ENCODE assay signal across 9 cellular contexts in genomic region chr1:202811296-202812175, GRCh38. TPM values are rescaled to one million over a fixed set of nuclear protein-coding genes. Genes with fewer than 3 reads are reported as not detected.
DNase-seq lines count a peak whose midpoint lies in the region; ATAC-seq and TF ChIP-seq lines count a peak whose summit lies in the region.
"Had no signal": no experiment of that assay in that cellular context is flagged by ENCODE, and none has a peak within 500 bp of the region (broad histone marks: within the 10 kb centered on the region; RNA-seq: fewer than 3 reads in every experiment).

No MANE protein-coding gene starts in this region.

- 7 to 14% methylated on average over 20 to 43 of the region's 43 CpGs for WGBS in tibial nerve, 2 donors

- H3K27ac ChIP-seq in HEK293 (ENCODE audit: extremely low read depth, low read depth, low read length) (peak overlapping the region; percentile 25; the same call in 1 of the 2 replicates), SU-DHL-6 (ENCODE audit: low read depth, low read length) (no peak overlapping the region), dorsolateral prefrontal cortex (peak overlapping the region in 20 of 59 donors; percentile 6 to 94 (median 84)), tibial nerve (peak overlapping the region in 3 of 4 donors; percentile 80 to 89 (median 87))

- no peaks in the 10 kb centered on the region for H3K79me2 ChIP-seq in SU-DHL-6 (ENCODE audit: insufficient read depth, low read length)

- CTCF ChIA-PET in GM10248 (lab: Yijun Ruan, JAX) = interaction anchor here (1.3 to 1.8 kb wide), 2 partner anchors 41 to 52 kb away, joined by 3 to 7 read pairs; no protein-coding TSS in a partner anchor
- CTCF ChIA-PET in HEK293 (lab: Yijun Ruan, JAX) = interaction anchor here (0.7 kb wide), 1 partner anchor 124 kb away, joined by 3 read pairs; no protein-coding TSS in a partner anchor

- H3K9me3 Mint-ChIP-seq in memory B cell = no peaks in the 10 kb centered on the region

- DNase-seq in GM10248 (ENCODE audit: extremely low spot score) (peak; percentile 57), dorsolateral prefrontal cortex (peak in 2 of 10 donors; percentile 16 to 37), memory B cell (ENCODE audit: low spot score in 2 of 2) (no peak), tibial nerve (ENCODE audit: low spot score in 2 of 2) (no peak), SIG-M5 (lab: John Stamatoyannopoulos, UW) (no peak), MV-4-11 (lab: John Stamatoyannopoulos, UW) (no peak)

- peak overlapping the region; percentile 90 for H3K4me3 Mint-ChIP-seq in memory B cell

- H3K36me3 ChIP-seq in HEK293 (ENCODE audit: control insufficient read depth in 2 of 2, insufficient read depth in 1 of 2, low read length in 2 of 2) (no peaks in the 10 kb centered on the region), SU-DHL-6 (ENCODE audit: low read length) (no peaks in the 10 kb centered on the region), tibial nerve (no peaks in the 10 kb centered on the region)

- H3K27me3 ChIP-seq in SU-DHL-6 (ENCODE audit: low read length) (no peaks in the 10 kb centered on the region; the same call in 1 of the 2 replicates), dorsolateral prefrontal cortex (no peaks in the 10 kb centered on the region), tibial nerve (no peaks in the 10 kb centered on the region)

- H2AFZ ChIP-seq in SU-DHL-6 (ENCODE audit: low read depth, low read length, severe bottlenecking) = peak overlapping the region; percentile 93

- H3F3A ChIP-seq in SU-DHL-6 (ENCODE audit: insufficient read depth) = no peaks in the 10 kb centered on the region

- H3K4me1 ChIP-seq in HEK293 (ENCODE audit: control insufficient read depth, insufficient read depth, low read length) (no peaks in the 10 kb centered on the region), tibial nerve (peaks cover 0 to 34% (median 10%) of the 10 kb centered on the region in 4 donors)

- H3K27me3 Mint-ChIP-seq in memory B cell = peaks cover 8% of the 10 kb centered on the region

- no peak for TF ChIP-seq CTCF in GM10248 (IDR thresholded peaks at IDR 0.05; ENCODE audit: control extremely low read depth, extremely low read depth, low read depth, missing control alignments)
- TF ChIP-seq CTCF in HEK293 (tag by site-specific recombination; IDR thresholded peaks at IDR 0.05) = no peak; the same call in 1 of the 2 replicates
- no peak for TF ChIP-seq CTCF in SU-DHL-6 (IDR thresholded peaks at IDR 0.05; ENCODE audit: insufficient read depth, low read length, poor library complexity, severe bottlenecking)
- TF ChIP-seq CTCF in dorsolateral prefrontal cortex (IDR thresholded peaks at IDR 0.05 in 54 of 56, conservative IDR thresholded peaks at IDR 0.05 in 2 of 56; ENCODE audit: low read depth in 1 of 56, partially characterized antibody in 56 of 56) = no peak
- TF ChIP-seq CTCF in tibial nerve (IDR thresholded peaks at IDR 0.05) = no peak

- intact Hi-C loops in dorsolateral prefrontal cortex (cut with DNase I) = loop anchor here (2.0 to 10.0 kb wide), 4 partner anchors 49 to 155 kb away; partner anchors contain the start of genes RABIF (in 2 of the 2), CYB5R1 (in 1 of the 2) and KLHL12 (in 1 of the 2)

- H3K36me3 Mint-ChIP-seq in memory B cell = no peaks in the 10 kb centered on the region

- POLR2A ChIA-PET in GM10248 (lab: Yijun Ruan, JAX) (interaction anchor here (1.4 kb wide), 1 partner anchor 37 kb away, joined by 5 read pairs; no protein-coding TSS in a partner anchor), HEK293 (lab: Yijun Ruan, JAX) (interaction anchor here (0.9 to 1.4 kb wide), 3 partner anchors 11 to 196 kb away, joined by 3 to 5 read pairs (median 3); partner anchors contain the start of gene TMEM183A)

- no peaks in the 10 kb centered on the region for H3K9me3 ChIP-seq in HEK293 (ENCODE audit: control insufficient read depth, insufficient read depth, low read depth, low read length)
- no peaks in the 10 kb centered on the region for H3K9me3 ChIP-seq in SU-DHL-6 (ENCODE audit: insufficient read depth, low read length)
- H3K9me3 ChIP-seq in tibial nerve = no peaks in the 10 kb centered on the region

- no peak for TF ChIP-seq EP300 in tibial nerve (IDR thresholded peaks at IDR 0.05)

- H3K4me3 ChIP-seq in HEK293 (ENCODE audit: low read depth, low read length) (peak overlapping the region; percentile 69), SU-DHL-6 (ENCODE audit: insufficient read depth, low read length, poor library complexity, severe bottlenecking) (peak overlapping the region; percentile 64), dorsolateral prefrontal cortex (peak overlapping the region; percentile 57 to 99 (median 87)), tibial nerve (peak overlapping the region; percentile 70 to 78 (median 75))

- TF ChIP-seq POLR2A in tibial nerve (IDR thresholded peaks at IDR 0.05) = no peak

- H3K27ac Mint-ChIP-seq in memory B cell = peak overlapping the region; percentile 74

- H3K4me2 ChIP-seq in SU-DHL-6 (ENCODE audit: low read depth, low read length, poor library complexity, severe bottlenecking) = peak overlapping the region; percentile 74

- H4K20me1 ChIP-seq in SU-DHL-6 (ENCODE audit: low read depth, low read length) = no peaks in the 10 kb centered on the region

- peak overlapping the region; percentile 38; the same call in 1 of the 2 replicates for H3K9ac ChIP-seq in SU-DHL-6 (ENCODE audit: low read length)

- H3K4me1 Mint-ChIP-seq in memory B cell = peaks cover 17% of the 10 kb centered on the region

- H3K9me2 ChIP-seq in SU-DHL-6 (replicated peaks; ENCODE audit: insufficient read depth, low read length) = no peaks in the 10 kb centered on the region

- ATAC-seq in memory B cell (ENCODE audit: low read depth) = peak; percentile 18

TF ChIP-seq in HEK293, 187 proteins besides CTCF, POLR2A, EP300 and RAD21:
- peak; percentile 47; the same call in 1 of the 2 replicates for TF ChIP-seq PRDM10 (tag by site-specific recombination; IDR thresholded peaks at IDR 0.05)
- no peak for TF ChIP-seq KLF10 (tag by site-specific recombination; IDR thresholded peaks at IDR 0.05)
- TF ChIP-seq KLF17 (tag by site-specific recombination; IDR thresholded peaks at IDR 0.05) = 0 out of 2 replicates have a peak, but pooled peaks have one; percentile 19

RNA-seq across cellular contexts. Expression of gene PCAT6, which starts 0.8 kb away (rescaled TPM):
- total RNA-seq in dorsolateral prefrontal cortex = 10 to 100 TPM in 1 of 120 experiments, 1 to 10 TPM in 110, under 1 TPM in 2, not detected in 7; 0.81 to 10.0 (median 2.3) TPM
- total RNA-seq in tibial nerve = not detected
- total RNA-seq: T-helper 2 cell treated with Interferon-gamma antibody and Interleukin-4, amounts not matched to agents 100 ng/mL and 5 ng/mL, for 36 hours had no signal

RNA-seq across cellular contexts. Expression of gene KDM5B, which starts 3.3 kb away (rescaled TPM):
- total RNA-seq in dorsolateral prefrontal cortex (100 to 1,000 TPM in 1 of 120 experiments, 10 to 100 TPM in 119; 44.3 to 113 (median 69.3) TPM), tibial nerve (10 to 100 TPM; 39.8 to 61.5 (median 41.2) TPM)
